ENCODE assay signal across 12 cellular contexts in genomic region chr1:160630523-160631087, GRCh38. TPM values are rescaled to one million over a fixed set of nuclear protein-coding genes. Genes with fewer than 3 reads are reported as not detected.
DNase-seq lines count a peak whose midpoint lies in the region; ATAC-seq lines count a peak whose summit lies in the region.
"Had no signal": no experiment of that assay in that cellular context is flagged by ENCODE, and none has a peak within 500 bp of the region (broad histone marks: within the 10 kb centered on the region; RNA-seq: fewer than 3 reads in every experiment).

No MANE protein-coding gene starts in this region.

- H3K36me3 ChIP-seq in KOPT-K1 (ENCODE audit: insufficient read depth, low read length) = 0 out of 2 replicates have a peak, but pooled peaks cover 3% of the 10 kb centered on the region

- H3K4me3 Mint-ChIP-seq in activated CD8-positive, alpha-beta T cell treated with anti-CD3 and anti-CD28 coated beads, Interleukin-2, amount 10 ng/mL, durations not matched to agents 7 days and 5 days = peak overlapping the region; percentile 70
- peak overlapping the region in 5 of 8 donors; percentile 2 to 68 (median 29) for H3K4me3 Mint-ChIP-seq in naive B cell

- CTCF ChIA-PET in activated CD8-positive, alpha-beta T cell treated with anti-CD3 and anti-CD28 coated beads, Interleukin-2, amount 10 ng/mL, durations not matched to agents 7 days and 5 days (lab: Charles Lee) = interaction anchor here (1.2 to 7.5 kb wide), 8 partner anchors 7 to 43 kb away, joined by 3 to 76 read pairs (median 11); partner anchors contain the start of gene SLAMF1

- peak overlapping the region; percentile 100 for H3K27ac ChIP-seq in KOPT-K1 (ENCODE audit: low read depth, low read length, poor library complexity, severe bottlenecking)

- no peak for ATAC-seq in activated CD8-positive, alpha-beta T cell treated with anti-CD3 and anti-CD28 coated beads, Interleukin-2, amount 10 ng/mL, durations not matched to agents 7 days and 5 days
- ATAC-seq in naive B cell (ENCODE audit: low read depth in 2 of 2) (no peak), HG03432 (IDR thresholded peaks at IDR 0.05; ENCODE audit: unreplicated experiment) (no peak), GM21786 (IDR thresholded peaks at IDR 0.05; ENCODE audit: unreplicated experiment) (no peak)

- DNase-seq in SIG-M5 treated with dmso at 0.1 percent for 504 hours (lab: John Stamatoyannopoulos, UW; ENCODE audit: unreplicated experiment) (peak; percentile 21), SIG-M5 (lab: John Stamatoyannopoulos, UW) (no peak), naive B cell (no peak), inferior parietal cortex (ENCODE audit: extremely low spot score) (no peak)
- DNase-seq in activated CD8-positive, alpha-beta T cell treated with anti-CD3 and anti-CD28 coated beads, Interleukin-2, amount 10 ng/mL, durations not matched to agents 7 days and 5 days = no peak
- DNase-seq: dermis blood vessel endothelial cell, DMS79, NCI-H1417 treated with DMSO at 0.1 percent for 48 hours had no signal

- H3K4me1 Mint-ChIP-seq in activated CD8-positive, alpha-beta T cell treated with anti-CD3 and anti-CD28 coated beads, Interleukin-2, amount 10 ng/mL, durations not matched to agents 7 days and 5 days (ENCODE audit: low read depth) = peaks cover 93% of the 10 kb centered on the region
- H3K4me1 Mint-ChIP-seq in naive B cell = peaks cover 64 to 93% (median 77%) of the 10 kb centered on the region in 3 donors

- H3K27ac Mint-ChIP-seq in activated CD8-positive, alpha-beta T cell treated with anti-CD3 and anti-CD28 coated beads, Interleukin-2, amount 10 ng/mL, durations not matched to agents 7 days and 5 days = peak overlapping the region; percentile 92
- H3K27ac Mint-ChIP-seq in naive B cell = peak overlapping the region in 3 of 6 donors; percentile 23 to 82 (median 72)

- H3K9me3 Mint-ChIP-seq in activated CD8-positive, alpha-beta T cell treated with anti-CD3 and anti-CD28 coated beads, Interleukin-2, amount 10 ng/mL, durations not matched to agents 7 days and 5 days (ENCODE audit: insufficient read depth) = peaks cover 4% of the 10 kb centered on the region
- H3K9me3 Mint-ChIP-seq in naive B cell = peaks cover 0 to 4% (median 0%) of the 10 kb centered on the region in 7 donors

- H3K27me3 Mint-ChIP-seq in activated CD8-positive, alpha-beta T cell treated with anti-CD3 and anti-CD28 coated beads, Interleukin-2, amount 10 ng/mL, durations not matched to agents 7 days and 5 days (ENCODE audit: low read depth) = no peaks in the 10 kb centered on the region
- no peaks in the 10 kb centered on the region for H3K27me3 Mint-ChIP-seq in naive B cell

- POLR2A ChIA-PET in activated CD8-positive, alpha-beta T cell treated with anti-CD3 and anti-CD28 coated beads, Interleukin-2, amount 10 ng/mL, durations not matched to agents 7 days and 5 days (lab: Charles Lee) = interaction anchor here (1.3 to 4.7 kb wide), 5 partner anchors 11 to 42 kb away, joined by 4 to 51 read pairs (median 12); partner anchors contain the start of gene SLAMF1

- no peaks in the 10 kb centered on the region for H3K9me3 ChIP-seq in KOPT-K1 (ENCODE audit: insufficient read depth, low read length, poor library complexity, severe bottlenecking)

- H3K36me3 Mint-ChIP-seq in activated CD8-positive, alpha-beta T cell treated with anti-CD3 and anti-CD28 coated beads, Interleukin-2, amount 10 ng/mL, durations not matched to agents 7 days and 5 days (ENCODE audit: low read depth) = peaks cover 87% of the 10 kb centered on the region
- peaks cover 38 to 41% of the 10 kb centered on the region in 2 donors for H3K36me3 Mint-ChIP-seq in naive B cell

RNA-seq across cellular contexts. Expression of gene SLAMF1, which starts 16.2 kb away (rescaled TPM):
- total RNA-seq in activated CD8-positive, alpha-beta T cell treated with anti-CD3 and anti-CD28 coated beads, Interleukin-2, amount 10 ng/mL, durations not matched to agents 7 days and 5 days = 10 to 100 TPM; 48.5 to 50.1 TPM
- polyA plus RNA-seq in naive B cell (ENCODE audit: low read depth in 6 of 6) = 10 to 100 TPM; 18.9 to 36.6 (median 23.0) TPM
- total RNA-seq: dermis blood vessel endothelial cell, frontal cortex had no signal

RNA-seq across cellular contexts. Expression of gene CD84, which starts 51.3 kb away (rescaled TPM):
- total RNA-seq in activated CD8-positive, alpha-beta T cell treated with anti-CD3 and anti-CD28 coated beads, Interleukin-2, amount 10 ng/mL, durations not matched to agents 7 days and 5 days = 10 to 100 TPM; 14.0 to 15.4 TPM
- 10 to 100 TPM in 5 of 6 donors, 1 to 10 TPM in 1; 8.5 to 20.6 (median 13.1) TPM for polyA plus RNA-seq in naive B cell (ENCODE audit: low read depth in 6 of 6)
- total RNA-seq: dermis blood vessel endothelial cell had no signal
